ENCODE assay signal across 12 cellular contexts in the genomic region with DNA sequence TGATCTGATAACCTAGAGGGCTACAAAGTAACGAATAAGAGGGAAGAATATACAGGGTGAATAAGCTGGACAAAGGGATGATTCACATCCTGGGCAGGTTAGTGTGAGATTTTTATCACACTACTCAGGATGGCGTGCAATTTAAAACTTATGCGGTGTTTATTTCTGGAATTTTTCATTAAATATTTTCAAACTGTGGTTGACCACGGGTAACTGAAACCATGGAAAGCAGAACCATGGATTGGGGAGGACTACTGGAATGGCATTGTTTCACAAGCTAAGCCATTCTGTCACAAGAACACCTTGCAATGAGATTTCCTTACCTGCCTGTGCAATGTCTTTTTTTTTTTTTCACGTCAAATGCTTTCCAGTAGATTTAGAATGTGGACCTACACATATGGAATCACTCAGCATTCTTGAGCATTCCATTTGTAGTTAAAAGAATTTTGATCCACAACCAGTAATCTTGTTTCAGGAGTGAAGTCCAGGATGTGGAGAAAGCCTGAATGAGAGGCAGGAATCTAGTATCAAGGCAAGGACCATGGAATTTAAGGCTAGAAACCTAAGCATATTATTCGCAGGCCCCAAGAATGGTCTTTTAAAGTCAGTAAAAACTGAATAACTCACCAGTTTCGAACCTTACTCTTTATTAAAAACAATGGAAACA.
DNase-seq lines count a peak whose midpoint lies in the region; TF ChIP-seq lines count a peak whose summit lies in the region.
"Had no signal": no experiment of that assay in that cellular context is flagged by ENCODE, and none has a peak within 500 bp of the region (broad histone marks: within the 10 kb centered on the region; RNA-seq: fewer than 3 reads in every experiment).

No MANE protein-coding gene starts in this region.

- CTCF ChIA-PET in RWPE1 (lab: Yijun Ruan, JAX) = no interaction called here

- no peak overlapping the region for H3K27ac ChIP-seq in RWPE1
- H3K27ac ChIP-seq: adrenal gland had no signal

- no peak for TF ChIP-seq CTCF in RWPE1 (conservative IDR thresholded peaks at IDR 0.05; ENCODE audit: low read depth)
- TF ChIP-seq CTCF in epithelial cell of esophagus (IDR thresholded peaks at IDR 0.05; ENCODE audit: insufficient read depth, low read depth, low read length, missing control alignments) = no peak

- DNase-seq in GM04504 (ENCODE audit: low read depth) = peak; percentile 86
- peak; percentile 46 for DNase-seq in RWPE1 (ENCODE audit: low spot score)
- peak; percentile 79 for DNase-seq in epithelial cell of esophagus (ENCODE audit: low read depth)
- DNase-seq in skeletal muscle cell (ENCODE audit: low read depth) = peak; percentile 66
- no peak for DNase-seq in NCI-H1048 (lab: John Stamatoyannopoulos, UW)
- no peak for DNase-seq in NCI-H128 (lab: John Stamatoyannopoulos, UW; ENCODE audit: unreplicated experiment)
- no peak for DNase-seq in activated effector memory CD4-positive, alpha-beta T cell treated with anti-CD3 and anti-CD28 coated beads, Interleukin-2, amount 50 U/mL, for 16 hours
- no peak for DNase-seq in 8988T
- DNase-seq: activated CD8-positive, alpha-beta memory T cell treated with anti-CD3 and anti-CD28 coated beads, Interleukin-2, amount 10 ng/mL, durations not matched to agents 7 days and 5 days; adrenal gland; erythroblast; T-cell had no signal

- POLR2A ChIA-PET in RWPE1 (lab: Yijun Ruan, JAX; ENCODE audit: low non-redundant PET) = no interaction called here

- H3K4me3 ChIP-seq in epithelial cell of esophagus (ENCODE audit: low read length) (no peak overlapping the region), skeletal muscle cell (ENCODE audit: low read depth, low read length) (no peak overlapping the region)
- H3K4me3 ChIP-seq: adrenal gland had no signal

Comparison
In these comparisons a context has a peak if more than half of its experiments do, and no peak if none do; other contexts are left out.
1. DNase-seq: peak in GM04504 (single experiment), RWPE1 (single experiment), epithelial cell of esophagus (single experiment) and skeletal muscle cell (single experiment); none in NCI-H1048 (single experiment), NCI-H128 (single experiment), activated effector memory CD4-positive, alpha-beta T cell treated with anti-CD3 and anti-CD28 coated beads, Interleukin-2, amount 50 U/mL, for 16 hours (single experiment) and 8988T (single experiment).